1 cellular context compared by ENCODE assay signal in the genomic region with DNA sequence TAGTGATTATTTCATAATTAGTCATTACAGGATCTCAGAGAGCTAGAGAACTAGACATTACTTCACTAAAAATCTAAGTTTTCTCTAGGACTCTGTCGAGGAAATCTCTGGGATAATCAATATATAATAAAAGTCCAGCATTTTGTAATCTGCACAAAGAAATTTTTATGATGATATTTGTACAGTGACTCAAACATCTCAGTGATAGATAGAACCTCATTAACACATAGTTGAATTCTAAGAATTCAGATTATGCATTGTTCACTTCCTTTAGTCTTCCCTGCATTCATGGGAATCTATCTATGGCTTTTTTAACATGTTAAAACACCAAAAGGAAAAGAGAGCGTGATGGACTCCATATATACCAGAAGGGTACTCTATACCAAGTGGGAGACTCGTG.
TF ChIP-seq lines count a peak whose summit lies in the region.

No MANE protein-coding gene starts in this region.

TF ChIP-seq in GM23338, 12 proteins besides CTCF, POLR2A, EP300 and RAD21 (continued from another document):
- TF ChIP-seq, protein P1, sequence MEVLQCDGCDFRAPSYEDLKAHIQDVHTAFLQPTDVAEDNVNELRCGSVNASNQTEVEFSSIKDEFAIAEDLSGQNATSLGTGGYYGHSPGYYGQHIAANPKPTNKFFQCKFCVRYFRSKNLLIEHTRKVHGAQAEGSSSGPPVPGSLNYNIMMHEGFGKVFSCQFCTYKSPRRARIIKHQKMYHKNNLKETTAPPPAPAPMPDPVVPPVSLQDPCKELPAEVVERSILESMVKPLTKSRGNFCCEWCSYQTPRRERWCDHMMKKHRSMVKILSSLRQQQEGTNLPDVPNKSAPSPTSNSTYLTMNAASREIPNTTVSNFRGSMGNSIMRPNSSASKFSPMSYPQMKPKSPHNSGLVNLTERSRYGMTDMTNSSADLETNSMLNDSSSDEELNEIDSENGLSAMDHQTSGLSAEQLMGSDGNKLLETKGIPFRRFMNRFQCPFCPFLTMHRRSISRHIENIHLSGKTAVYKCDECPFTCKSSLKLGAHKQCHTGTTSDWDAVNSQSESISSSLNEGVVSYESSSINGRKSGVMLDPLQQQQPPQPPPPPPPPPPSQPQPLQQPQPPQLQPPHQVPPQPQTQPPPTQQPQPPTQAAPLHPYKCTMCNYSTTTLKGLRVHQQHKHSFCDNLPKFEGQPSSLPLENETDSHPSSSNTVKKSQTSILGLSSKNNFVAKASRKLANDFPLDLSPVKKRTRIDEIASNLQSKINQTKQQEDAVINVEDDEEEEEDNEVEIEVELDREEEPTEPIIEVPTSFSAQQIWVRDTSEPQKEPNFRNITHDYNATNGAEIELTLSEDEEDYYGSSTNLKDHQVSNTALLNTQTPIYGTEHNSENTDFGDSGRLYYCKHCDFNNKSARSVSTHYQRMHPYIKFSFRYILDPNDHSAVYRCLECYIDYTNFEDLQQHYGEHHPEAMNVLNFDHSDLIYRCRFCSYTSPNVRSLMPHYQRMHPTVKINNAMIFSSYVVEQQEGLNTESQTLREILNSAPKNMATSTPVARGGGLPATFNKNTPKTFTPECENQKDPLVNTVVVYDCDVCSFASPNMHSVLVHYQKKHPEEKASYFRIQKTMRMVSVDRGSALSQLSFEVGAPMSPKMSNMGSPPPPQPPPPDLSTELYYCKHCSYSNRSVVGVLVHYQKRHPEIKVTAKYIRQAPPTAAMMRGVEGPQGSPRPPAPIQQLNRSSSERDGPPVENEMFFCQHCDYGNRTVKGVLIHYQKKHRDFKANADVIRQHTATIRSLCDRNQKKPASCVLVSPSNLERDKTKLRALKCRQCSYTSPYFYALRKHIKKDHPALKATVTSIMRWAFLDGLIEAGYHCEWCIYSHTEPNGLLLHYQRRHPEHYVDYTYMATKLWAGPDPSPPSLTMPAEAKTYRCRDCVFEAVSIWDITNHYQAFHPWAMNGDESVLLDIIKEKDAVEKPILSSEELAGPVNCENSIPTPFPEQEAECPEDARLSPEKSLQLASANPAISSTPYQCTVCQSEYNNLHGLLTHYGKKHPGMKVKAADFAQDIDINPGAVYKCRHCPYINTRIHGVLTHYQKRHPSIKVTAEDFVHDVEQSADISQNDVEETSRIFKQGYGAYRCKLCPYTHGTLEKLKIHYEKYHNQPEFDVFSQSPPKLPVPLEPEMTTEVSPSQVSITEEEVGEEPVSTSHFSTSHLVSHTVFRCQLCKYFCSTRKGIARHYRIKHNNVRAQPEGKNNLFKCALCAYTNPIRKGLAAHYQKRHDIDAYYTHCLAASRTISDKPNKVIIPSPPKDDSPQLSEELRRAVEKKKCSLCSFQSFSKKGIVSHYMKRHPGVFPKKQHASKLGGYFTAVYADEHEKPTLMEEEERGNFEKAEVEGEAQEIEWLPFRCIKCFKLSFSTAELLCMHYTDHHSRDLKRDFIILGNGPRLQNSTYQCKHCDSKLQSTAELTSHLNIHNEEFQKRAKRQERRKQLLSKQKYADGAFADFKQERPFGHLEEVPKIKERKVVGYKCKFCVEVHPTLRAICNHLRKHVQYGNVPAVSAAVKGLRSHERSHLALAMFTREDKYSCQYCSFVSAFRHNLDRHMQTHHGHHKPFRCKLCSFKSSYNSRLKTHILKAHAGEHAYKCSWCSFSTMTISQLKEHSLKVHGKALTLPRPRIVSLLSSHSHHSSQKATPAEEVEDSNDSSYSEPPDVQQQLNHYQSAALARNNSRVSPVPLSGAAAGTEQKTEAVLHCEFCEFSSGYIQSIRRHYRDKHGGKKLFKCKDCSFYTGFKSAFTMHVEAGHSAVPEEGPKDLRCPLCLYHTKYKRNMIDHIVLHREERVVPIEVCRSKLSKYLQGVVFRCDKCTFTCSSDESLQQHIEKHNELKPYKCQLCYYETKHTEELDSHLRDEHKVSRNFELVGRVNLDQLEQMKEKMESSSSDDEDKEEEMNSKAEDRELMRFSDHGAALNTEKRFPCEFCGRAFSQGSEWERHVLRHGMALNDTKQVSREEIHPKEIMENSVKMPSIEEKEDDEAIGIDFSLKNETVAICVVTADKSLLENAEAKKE (CRISPR knock-in tag; IDR thresholded peaks at IDR 0.05), result no peak
- TF ChIP-seq NANOG (IDR thresholded peaks at IDR 0.05; ENCODE audit: borderline replicate concordance) (no peak), JUNB (IDR thresholded peaks at IDR 0.05; ENCODE audit: unreplicated experiment) (no peak), POLR2AphosphoS5 (IDR thresholded peaks at IDR 0.05; ENCODE audit: low read depth) (no peak)
